Comparison of ENCODE assay signal across 8 cellular contexts in genomic region chr14:60980811-60981625, GRCh38. TPM values are rescaled to one million over a fixed set of nuclear protein-coding genes. Genes with fewer than 3 reads are reported as not detected.
DNase-seq lines count a peak whose midpoint lies in the region; TF ChIP-seq lines count a peak whose summit lies in the region.

SLC38A6 (plus strand) TSS chr14:60981245; CDS start chr14:60981278, 33 bp downstream.
TRMT5 (minus strand) TSS chr14:60981079; CDS start chr14:60980973, 106 bp downstream.

- CTCF ChIA-PET in activated naive CD4-positive, alpha-beta T cell treated with anti-CD3 and anti-CD28 coated beads for 36 hours (lab: Charles Lee) = interaction anchor here (0.6 to 1.3 kb wide), 2 partner anchors 19 to 54 kb away, joined by 3 read pairs; no protein-coding TSS in a partner anchor

- H3K36me3 ChIP-seq in GM06990 (ENCODE audit: control insufficient read depth, insufficient read depth, low read length) (no peaks in the 10 kb centered on the region), SJSA1 (peaks cover 49% of the 10 kb centered on the region)

- H3K36me3 Mint-ChIP-seq in HFFc6 (ENCODE audit: low read depth) = peaks cover 35% of the 10 kb centered on the region
- peaks cover 16% of the 10 kb centered on the region for H3K36me3 Mint-ChIP-seq in activated naive CD4-positive, alpha-beta T cell treated with anti-CD3 and anti-CD28 coated beads for 36 hours (ENCODE audit: low read depth)

- H3K27me3 Mint-ChIP-seq in HFFc6 (ENCODE audit: insufficient read depth) = no peaks in the 10 kb centered on the region
- H3K27me3 Mint-ChIP-seq in activated naive CD4-positive, alpha-beta T cell treated with anti-CD3 and anti-CD28 coated beads for 36 hours (ENCODE audit: low read depth) = no peaks in the 10 kb centered on the region

- H3K27ac Mint-ChIP-seq in HFFc6 = no peak within 1 kb of the TSS
- H3K27ac Mint-ChIP-seq in activated naive CD4-positive, alpha-beta T cell treated with anti-CD3 and anti-CD28 coated beads for 36 hours = no peak within 1 kb of the TSS

- intact Hi-C loops in activated naive CD4-positive, alpha-beta T cell treated with anti-CD3 and anti-CD28 coated beads for 36 hours (cut with micrococcal nuclease) = loop anchor here (1.0 to 2.0 kb wide), 8 partner anchors 197 to 782 kb away; partner anchors contain the start of genes MNAT1, PPM1A and SNAPC1

- no peaks in the 10 kb centered on the region for H3K9me3 Mint-ChIP-seq in HFFc6
- H3K9me3 Mint-ChIP-seq in activated naive CD4-positive, alpha-beta T cell treated with anti-CD3 and anti-CD28 coated beads for 36 hours = no peaks in the 10 kb centered on the region

- H3K4me1 ChIP-seq in SJSA1 (replicated peaks) = peaks cover 14% of the 10 kb centered on the region

- DNase-seq in GM06990 (ENCODE audit: extremely low read depth, insufficient read length) = peak; percentile 92
- peak; percentile 96 for DNase-seq in HFFc6
- DNase-seq in NAMALWA (ENCODE audit: low spot score) = peak; percentile 80
- DNase-seq in SJSA1 (ENCODE audit: low read depth in 1 of 2, low spot score in 2 of 2) = peak; percentile 93 to 96
- DNase-seq in activated naive CD4-positive, alpha-beta T cell treated with anti-CD3 and anti-CD28 coated beads for 36 hours = peak; percentile 95
- peak; percentile 90 for DNase-seq in globus pallidus (ENCODE audit: low spot score)
- peak; percentile 85 for DNase-seq in non-pigmented ciliary epithelial cell (ENCODE audit: low read depth)
- peak; percentile 60 to 96 (median 89) for DNase-seq in substantia nigra (lab: John Stamatoyannopoulos, UW)

- no peaks in the 10 kb centered on the region for H3K9me3 ChIP-seq in SJSA1 (replicated peaks)

- no peaks in the 10 kb centered on the region; the same call in 1 of the 2 replicates for H3K4me1 Mint-ChIP-seq in HFFc6 (ENCODE audit: low read depth)
- peaks cover 31% of the 10 kb centered on the region for H3K4me1 Mint-ChIP-seq in activated naive CD4-positive, alpha-beta T cell treated with anti-CD3 and anti-CD28 coated beads for 36 hours (ENCODE audit: low read depth)

- H3K27ac ChIP-seq in SJSA1 (peak within 1 kb of the TSS; percentile 86), substantia nigra (ENCODE audit: low read depth, low read length, poor library complexity, severe bottlenecking) (peak within 1 kb of the TSS; percentile 64)

- TF ChIP-seq CTCF in GM06990 (IDR thresholded peaks at IDR 0.05; ENCODE audit: insufficient read depth, low read length, poor library complexity, severe bottlenecking) (no peak), HFFc6 (IDR thresholded peaks at IDR 0.05) (no peak)

- H3K4me3 ChIP-seq in GM06990 (replicated peaks; ENCODE audit: low read depth, low read length) (peak within 1 kb of the TSS; percentile 79), SJSA1 (peak within 1 kb of the TSS; percentile 73)

- H3K27me3 ChIP-seq in GM06990 (replicated peaks; ENCODE audit: control insufficient read depth, insufficient read depth, low read length) (no peaks in the 10 kb centered on the region), SJSA1 (replicated peaks) (no peaks in the 10 kb centered on the region)

- H3K4me3 Mint-ChIP-seq in HFFc6 = no peak within 1 kb of the TSS
- H3K4me3 Mint-ChIP-seq in activated naive CD4-positive, alpha-beta T cell treated with anti-CD3 and anti-CD28 coated beads for 36 hours = no peak within 1 kb of the TSS

RNA-seq across cellular contexts. Expression of gene SLC38A6, which starts in this region (rescaled TPM):
- 10 to 100 TPM in 5 of 6 experiments, 1 to 10 TPM in 1; 9.7 to 13.8 (median 11.1) TPM for total RNA-seq in HFFc6 (2021; fragmentation: NEBNext Ultra II Directional; extraction: Animal tissue kit (Norgen Biotek cat#: 25700))
- 16.8 and 22.8 TPM in 2 replicates for total RNA-seq in SJSA1 (2014; rRNA removed; shearing (Covaris generic))
- total RNA-seq in activated naive CD4-positive, alpha-beta T cell treated with anti-CD3 and anti-CD28 coated beads for 36 hours = 1 to 10 TPM; 4.1 to 4.3 TPM

RNA-seq across cellular contexts. Expression of gene TRMT5, which starts in this region (rescaled TPM):
- total RNA-seq in HFFc6 (2021; fragmentation: NEBNext Ultra II Directional; extraction: Animal tissue kit (Norgen Biotek cat#: 25700)) = 10 to 100 TPM; 12.5 to 17.4 (median 15.3) TPM
- 14.8 and 31.4 TPM in 2 replicates for total RNA-seq in SJSA1 (2014; rRNA removed; shearing (Covaris generic))
- total RNA-seq in activated naive CD4-positive, alpha-beta T cell treated with anti-CD3 and anti-CD28 coated beads for 36 hours = 10 to 100 TPM; 13.9 to 18.3 TPM

Comparison
In these comparisons a context has a peak if more than half of its experiments do, and no peak if none do; other contexts are left out.
1. Peak in every context shown above with its lines: DNase-seq, H3K4me3 ChIP-seq and H3K27ac ChIP-seq.